Comparison of ENCODE assay signal across 26 cellular contexts in genomic region chr14:75156111-75156510, GRCh38.
"Had no signal": no experiment of that assay in that cellular context is flagged by ENCODE, and none has a peak within 500 bp of the region (broad histone marks: within the 10 kb centered on the region; RNA-seq: fewer than 3 reads in every experiment).

No MANE protein-coding gene starts in this region.

- H3K27me3 Mint-ChIP-seq: activated CD8-positive, alpha-beta T cell treated with anti-CD3 and anti-CD28 coated beads for 36 hours; activated naive CD8-positive, alpha-beta T cell treated with anti-CD3 and anti-CD28 coated beads, Interleukin-2, amount 50 U/mL, for 24 hours; brain had no signal

- H3K27ac Mint-ChIP-seq: activated CD8-positive, alpha-beta T cell treated with anti-CD3 and anti-CD28 coated beads for 36 hours; activated naive CD4-positive, alpha-beta T cell treated with anti-CD3 and anti-CD28 coated beads, Interleukin-2, amount 50 U/mL, for 72 hours had no signal

- H3K4me2 ChIP-seq: SK-N-SH had no signal

- H3K36me3 ChIP-seq: SJCRH30 had no signal

- DNase-seq: activated CD4-positive, alpha-beta T cell treated with anti-CD3 and anti-CD28 coated beads for 4 hours; activated CD4-positive, CD25-positive, alpha-beta regulatory T cell; activated CD8-positive, alpha-beta memory T cell treated with anti-CD3 and anti-CD28 coated beads, Interleukin-2, amount 50 U/mL, for 48 hours; activated effector memory CD4-positive, alpha-beta T cell treated with anti-CD3 and anti-CD28 coated beads, Interleukin-2, amount 50 U/mL, for 16 hours; activated naive CD4-positive, alpha-beta T cell treated with Interleukin-2 at 50 U/mL for 16 hours; activated naive CD8-positive, alpha-beta T cell treated with anti-CD3 and anti-CD28 coated beads, Interleukin-2, amount 50 U/mL, for 24 hours; activated T-cell treated with anti-CD3 and anti-CD28 coated beads, Interleukin-2, amount 50 U/mL, for 1 hour; amniotic stem cell; cerebellar nuclear complex; Kasumi-1; NCI-H1048; NCI-H146; NCI-H1930; NCI-H510A treated with DMSO at 0.1 percent for 48 hours; Peyer's patch; Right ventricle myocardium superior; SJCRH30; SK-N-SH; T-helper 9 cell had no signal

- H3K27ac ChIP-seq: ascending aorta, cardiac muscle cell, Peyer's patch, RWPE1, SJCRH30 had no signal

- H3K9me3 Mint-ChIP-seq: activated CD8-positive, alpha-beta T cell treated with anti-CD3 and anti-CD28 coated beads for 36 hours; activated naive CD4-positive, alpha-beta T cell treated with anti-CD3 and anti-CD28 coated beads, Interleukin-2, amount 50 U/mL, for 72 hours; activated naive CD8-positive, alpha-beta T cell treated with anti-CD3 and anti-CD28 coated beads, Interleukin-2, amount 50 U/mL, for 24 hours; brain had no signal

- H3K27me3 ChIP-seq: ascending aorta, cardiac muscle cell, Peyer's patch, SJCRH30 had no signal

- H3K9me3 ChIP-seq: ascending aorta, Peyer's patch, SJCRH30, SK-N-SH had no signal

- H3K4me3 Mint-ChIP-seq: activated CD8-positive, alpha-beta T cell treated with anti-CD3 and anti-CD28 coated beads for 36 hours; activated naive CD8-positive, alpha-beta T cell treated with anti-CD3 and anti-CD28 coated beads, Interleukin-2, amount 50 U/mL, for 24 hours; brain had no signal

- H3K4me3 ChIP-seq: ascending aorta, cardiac muscle cell, K562, Peyer's patch, SJCRH30 had no signal

- H3K9ac ChIP-seq: SK-N-SH had no signal

- H3K4me1 ChIP-seq: SJCRH30 had no signal
